2 cellular contexts compared by ENCODE assay signal in the genomic region with DNA sequence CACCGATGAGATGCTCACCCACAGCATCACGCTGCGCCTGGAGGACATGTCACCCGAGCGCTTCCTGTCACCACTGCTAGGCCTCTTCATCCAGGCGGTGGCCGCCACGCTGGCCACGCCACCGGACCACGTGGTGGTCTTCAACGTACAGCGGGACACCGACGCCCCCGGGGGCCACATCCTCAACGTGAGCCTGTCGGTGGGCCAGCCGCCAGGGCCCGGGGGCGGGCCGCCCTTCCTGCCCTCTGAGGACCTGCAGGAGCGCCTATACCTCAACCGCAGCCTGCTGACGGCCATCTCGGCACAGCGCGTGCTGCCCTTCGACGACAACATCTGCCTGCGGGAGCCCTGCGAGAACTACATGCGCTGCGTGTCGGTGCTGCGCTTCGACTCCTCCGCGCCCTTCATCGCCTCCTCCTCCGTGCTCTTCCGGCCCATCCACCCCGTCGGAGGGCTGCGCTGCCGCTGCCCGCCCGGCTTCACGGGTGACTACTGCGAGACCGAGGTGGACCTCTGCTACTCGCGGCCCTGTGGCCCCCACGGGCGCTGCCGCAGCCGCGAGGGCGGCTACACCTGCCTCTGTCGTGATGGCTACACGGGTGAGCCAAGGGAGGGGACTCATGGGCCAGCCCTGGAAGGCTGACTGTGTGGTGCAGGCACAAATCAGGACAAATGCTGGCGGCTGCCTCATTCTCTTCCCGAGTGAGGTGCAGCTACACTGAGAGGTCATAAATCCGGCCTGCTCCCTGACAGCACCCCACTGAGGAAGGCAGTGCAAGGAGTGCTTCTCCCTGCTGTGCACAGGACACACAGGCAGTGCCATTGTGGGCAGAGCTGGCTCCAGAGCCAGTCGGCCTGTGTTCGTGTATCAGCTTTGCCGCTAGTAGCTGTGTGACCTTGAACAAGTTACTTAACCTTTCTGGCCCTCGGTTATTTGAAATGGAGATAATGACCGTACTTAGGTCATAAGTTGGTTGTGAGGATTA.
A peak's percentile ranks its signal among the peaks of the same experiment; 100 is the strongest.
TF ChIP-seq lines count a peak whose summit lies in the region.

No MANE protein-coding gene starts in this region.

TF ChIP-seq in Ishikawa, 13 proteins besides CTCF, POLR2A, EP300 and RAD21:
- TF ChIP-seq EGR1 (IDR thresholded peaks at IDR 0.05) (no peak), NFIC (IDR thresholded peaks at IDR 0.05) (peak; percentile 78), FOXM1 (IDR thresholded peaks at IDR 0.05; ENCODE audit: borderline replicate concordance, low read depth) (no peak), YY1 (IDR thresholded peaks at IDR 0.05; ENCODE audit: low read depth) (peak; percentile 53; the same call in 1 of the 2 replicates), TEAD4 (IDR thresholded peaks at IDR 0.05) (peak; percentile 73), TCF12 (IDR thresholded peaks at IDR 0.05; ENCODE audit: low read depth) (peak; percentile 79), CEBPB (IDR thresholded peaks at IDR 0.05) (no peak), ZBTB7A (IDR thresholded peaks at IDR 0.05; ENCODE audit: low read depth) (no peak), CREB1 (IDR thresholded peaks at IDR 0.05; ENCODE audit: low read depth) (no peak), TAF1 (IDR thresholded peaks at IDR 0.05; ENCODE audit: low read depth) (no peak)
- TF ChIP-seq, protein P1, sequence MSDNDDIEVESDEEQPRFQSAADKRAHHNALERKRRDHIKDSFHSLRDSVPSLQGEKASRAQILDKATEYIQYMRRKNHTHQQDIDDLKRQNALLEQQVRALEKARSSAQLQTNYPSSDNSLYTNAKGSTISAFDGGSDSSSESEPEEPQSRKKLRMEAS (IDR thresholded peaks at IDR 0.05), result peak; percentile 60
- TF ChIP-seq, protein P2, sequence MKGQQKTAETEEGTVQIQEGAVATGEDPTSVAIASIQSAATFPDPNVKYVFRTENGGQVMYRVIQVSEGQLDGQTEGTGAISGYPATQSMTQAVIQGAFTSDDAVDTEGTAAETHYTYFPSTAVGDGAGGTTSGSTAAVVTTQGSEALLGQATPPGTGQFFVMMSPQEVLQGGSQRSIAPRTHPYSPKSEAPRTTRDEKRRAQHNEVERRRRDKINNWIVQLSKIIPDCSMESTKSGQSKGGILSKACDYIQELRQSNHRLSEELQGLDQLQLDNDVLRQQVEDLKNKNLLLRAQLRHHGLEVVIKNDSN (IDR thresholded peaks at IDR 0.05), result 0 out of 2 replicates have a peak, but pooled peaks have one; percentile 16
- TF ChIP-seq, protein P3, sequence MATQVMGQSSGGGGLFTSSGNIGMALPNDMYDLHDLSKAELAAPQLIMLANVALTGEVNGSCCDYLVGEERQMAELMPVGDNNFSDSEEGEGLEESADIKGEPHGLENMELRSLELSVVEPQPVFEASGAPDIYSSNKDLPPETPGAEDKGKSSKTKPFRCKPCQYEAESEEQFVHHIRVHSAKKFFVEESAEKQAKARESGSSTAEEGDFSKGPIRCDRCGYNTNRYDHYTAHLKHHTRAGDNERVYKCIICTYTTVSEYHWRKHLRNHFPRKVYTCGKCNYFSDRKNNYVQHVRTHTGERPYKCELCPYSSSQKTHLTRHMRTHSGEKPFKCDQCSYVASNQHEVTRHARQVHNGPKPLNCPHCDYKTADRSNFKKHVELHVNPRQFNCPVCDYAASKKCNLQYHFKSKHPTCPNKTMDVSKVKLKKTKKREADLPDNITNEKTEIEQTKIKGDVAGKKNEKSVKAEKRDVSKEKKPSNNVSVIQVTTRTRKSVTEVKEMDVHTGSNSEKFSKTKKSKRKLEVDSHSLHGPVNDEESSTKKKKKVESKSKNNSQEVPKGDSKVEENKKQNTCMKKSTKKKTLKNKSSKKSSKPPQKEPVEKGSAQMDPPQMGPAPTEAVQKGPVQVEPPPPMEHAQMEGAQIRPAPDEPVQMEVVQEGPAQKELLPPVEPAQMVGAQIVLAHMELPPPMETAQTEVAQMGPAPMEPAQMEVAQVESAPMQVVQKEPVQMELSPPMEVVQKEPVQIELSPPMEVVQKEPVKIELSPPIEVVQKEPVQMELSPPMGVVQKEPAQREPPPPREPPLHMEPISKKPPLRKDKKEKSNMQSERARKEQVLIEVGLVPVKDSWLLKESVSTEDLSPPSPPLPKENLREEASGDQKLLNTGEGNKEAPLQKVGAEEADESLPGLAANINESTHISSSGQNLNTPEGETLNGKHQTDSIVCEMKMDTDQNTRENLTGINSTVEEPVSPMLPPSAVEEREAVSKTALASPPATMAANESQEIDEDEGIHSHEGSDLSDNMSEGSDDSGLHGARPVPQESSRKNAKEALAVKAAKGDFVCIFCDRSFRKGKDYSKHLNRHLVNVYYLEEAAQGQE (IDR thresholded peaks at IDR 0.05; ENCODE audit: low read depth), result no peak

TF ChIP-seq in H1, 55 proteins besides CTCF, POLR2A, EP300 and RAD21:
- TF ChIP-seq SIN3A (conservative IDR thresholded peaks at IDR 0.05 in 1 of 2, IDR thresholded peaks at IDR 0.05 in 1 of 2; ENCODE audit: low read depth in 1 of 2, low read length in 2 of 2), result no peak
- no peak for TF ChIP-seq MAFK (IDR thresholded peaks at IDR 0.05; ENCODE audit: low read depth, low read length)
- TF ChIP-seq POU5F1 (IDR thresholded peaks at IDR 0.05; ENCODE audit: low read depth, low read length), result no peak
- TF ChIP-seq POLR2AphosphoS5 (IDR thresholded peaks at IDR 0.05; ENCODE audit: low read depth, low read length), result no peak
- TF ChIP-seq GABPA (IDR thresholded peaks at IDR 0.05; ENCODE audit: borderline replicate concordance, insufficient read depth, low read length), result no peak
- no peak for TF ChIP-seq CTBP2 (IDR thresholded peaks at IDR 0.05; ENCODE audit: borderline replicate concordance, insufficient read depth, insufficient read length, low read length)
